Comparison of ENCODE assay signal across 21 cellular contexts in genomic region chr9:128718475-128718874, GRCh38. TPM values are rescaled to one million over a fixed set of nuclear protein-coding genes. Genes with fewer than 3 reads are reported as not detected.
DNase-seq lines count a peak whose midpoint lies in the region; ATAC-seq, FAIRE-seq and TF ChIP-seq lines count a peak whose summit lies in the region.
"Had no signal": no experiment of that assay in that cellular context is flagged by ENCODE, and none has a peak within 500 bp of the region (broad histone marks: within the 10 kb centered on the region; RNA-seq: fewer than 3 reads in every experiment).

No MANE protein-coding gene starts in this region.

- no peak overlapping the region for H2BK120ac ChIP-seq in IMR-90 (ENCODE audit: low read depth, low read length)

- DNase-seq in HepG2 (ENCODE audit: low spot score) (peak; percentile 46), right lobe of liver (no peak), IMR-90 (no peak), kidney (peak; percentile 47), sigmoid colon (no peak), caudate nucleus (lab: John Stamatoyannopoulos, UW) (no peak)
- DNase-seq: ACHN; BE2C; C1 segment of cervical spinal cord; CD4-positive, alpha-beta T cell; DMS153; DMS79; GDM1; GOT3; H9; KG1 had no signal

- in situ Hi-C loops in HepG2 (cut with HindIII; ENCODE audit: extremely low pct_ligation_motif_present, low pct_unique_long_range_greater_than_20kb), result no loop called here
- in situ Hi-C loops in IMR-90 (cut with MboI; ENCODE audit: low sequenced_read_pairs), result no loop called here

- no peaks in the 10 kb centered on the region for H3K27me3 ChIP-seq in HepG2 (ENCODE audit: control insufficient read depth in 1 of 2, insufficient read depth in 2 of 2, low read length in 2 of 2)
- no peaks in the 10 kb centered on the region for H3K27me3 ChIP-seq in right lobe of liver
- H3K27me3 ChIP-seq in IMR-90 (ENCODE audit: control insufficient read depth, insufficient read depth, low read length), result no peaks in the 10 kb centered on the region
- H3K27me3 ChIP-seq in sigmoid colon, result no peaks in the 10 kb centered on the region
- H3K27me3 ChIP-seq: BE2C had no signal

- intact Hi-C loops in HepG2 (cut with micrococcal nuclease; ENCODE audit: unreplicated experiment) (no loop called here), right lobe of liver (cut with DNase I) (no loop called here), IMR-90 (cut with micrococcal nuclease) (no loop called here), kidney (cut with DNase I) (no loop called here), sigmoid colon (cut with DNase I) (no loop called here)

- TF ChIP-seq EP300 in HepG2 (IDR thresholded peaks at IDR 0.05; ENCODE audit: low read depth in 2 of 2, low read length in 2 of 2), result no peak
- TF ChIP-seq EP300 in HepG2 (CRISPR knock-in tag; IDR thresholded peaks at IDR 0.05; ENCODE audit: borderline replicate concordance), result no peak
- no peak for TF ChIP-seq EP300 in sigmoid colon (IDR thresholded peaks at IDR 0.05)

- H3K18ac ChIP-seq in IMR-90 (ENCODE audit: low read depth, low read length), result no peak overlapping the region

- H3K9me1 ChIP-seq in IMR-90 (ENCODE audit: insufficient read depth, low read length), result 0 out of 2 replicates have a peak, but pooled peaks cover 3% of the 10 kb centered on the region

- H3K14ac ChIP-seq in IMR-90 (replicated peaks; ENCODE audit: low read depth, low read length), result no peak overlapping the region

- dilution Hi-C loops in IMR-90 (cut with HindIII; ENCODE audit: low sequenced_read_pairs, unreplicated experiment), result no loop called here

- WGBS in HepG2 (ENCODE audit: low lambda C conversion rate), result 58% methylated on average over 3 of the region's 5 CpGs
- WGBS in right lobe of liver (ENCODE audit: insufficient coverage, low coverage, low lambda C conversion rate, missing lambda C conversion rate), result 43% methylated on average over 2 of the region's 5 CpGs
- no CpG with 5 or more reads among the region's 5 CpGs for WGBS in IMR-90 (ENCODE audit: extremely low coverage in 2 of 2, insufficient read length in 1 of 2), 2 experiments
- WGBS in sigmoid colon, 2 donors, result 48 to 80% methylated on average over 5 of the region's 5 CpGs

- no peak overlapping the region for H3K4me3 ChIP-seq in HepG2 (replicated peaks in 1 of 3; ENCODE audit: insufficient read depth in 1 of 3, low read depth in 2 of 3, low read length in 3 of 3)
- no peak overlapping the region for H3K4me3 ChIP-seq in right lobe of liver
- no peak overlapping the region for H3K4me3 ChIP-seq in IMR-90 (ENCODE audit: insufficient read depth, low read depth, low read length)
- no peak overlapping the region for H3K4me3 ChIP-seq in kidney (ENCODE audit: low read length in 2 of 2)
- no peak overlapping the region for H3K4me3 ChIP-seq in sigmoid colon

- no TSS peak for BruUV-seq in HepG2 (replicated peaks; lab: Mats Ljungman, UMichigan)
- no TSS peak for BruUV-seq in IMR-90 (replicated peaks; lab: Mats Ljungman, UMichigan)

- no peak overlapping the region for H2AK5ac ChIP-seq in IMR-90 (ENCODE audit: low read depth, low read length)

- no peak overlapping the region for H2BK5ac ChIP-seq in IMR-90 (ENCODE audit: low read depth, low read length, poor library complexity, severe bottlenecking)

- H3K27ac ChIP-seq in HepG2 (ENCODE audit: extremely low read length, insufficient read depth, low read length) (no peak overlapping the region), right lobe of liver (no peak overlapping the region), IMR-90 (ENCODE audit: insufficient read depth, low read length) (no peak overlapping the region), kidney (ENCODE audit: low read depth in 2 of 2, low read length in 2 of 2) (no peak overlapping the region), sigmoid colon (no peak overlapping the region), caudate nucleus (ENCODE audit: low read depth, low read length) (no peak overlapping the region)
- H3K27ac ChIP-seq: HL-60 had no signal

- H2AK9ac ChIP-seq in IMR-90 (replicated peaks; ENCODE audit: low read depth, low read length, poor library complexity), result peak overlapping the region; percentile 55

- peaks cover 20% of the 10 kb centered on the region for H3K4me1 ChIP-seq in HepG2 (ENCODE audit: insufficient read depth, low read length)
- H3K4me1 ChIP-seq in right lobe of liver, result no peaks in the 10 kb centered on the region
- peaks cover 2% of the 10 kb centered on the region; the same call in 1 of the 2 replicates for H3K4me1 ChIP-seq in IMR-90 (ENCODE audit: control insufficient read depth, insufficient read depth, low read length)
- H3K4me1 ChIP-seq in kidney (ENCODE audit: control insufficient read depth in 1 of 2, insufficient read depth in 1 of 2, low read depth in 1 of 2, low read length in 2 of 2), result peaks cover 0 to 4% of the 10 kb centered on the region in 2 donors
- H3K4me1 ChIP-seq in sigmoid colon, result peaks cover 0 to 6% (median 2%) of the 10 kb centered on the region in 4 donors
- H3K4me1 ChIP-seq: BE2C had no signal

- H3K79me2 ChIP-seq in HepG2 (ENCODE audit: insufficient read depth, low read length), result peaks cover 2% of the 10 kb centered on the region

- H3K23ac ChIP-seq in IMR-90 (ENCODE audit: low read depth, low read length), result no peak overlapping the region

- H3K4me2 ChIP-seq in HepG2 (ENCODE audit: low read depth, low read length), result no peak overlapping the region
- H3K4me2 ChIP-seq in IMR-90 (ENCODE audit: low read depth, low read length), result no peak overlapping the region

- no peak overlapping the region for H4K91ac ChIP-seq in IMR-90 (ENCODE audit: insufficient read depth, low read depth, low read length)

- TF ChIP-seq CTCF in HepG2 (CRISPR knock-in tag; IDR thresholded peaks at IDR 0.05) (no peak), right lobe of liver (IDR thresholded peaks at IDR 0.05) (no peak), IMR-90 (conservative IDR thresholded peaks at IDR 0.05; ENCODE audit: low read depth, low read length) (no peak), kidney (IDR thresholded peaks at IDR 0.05; ENCODE audit: borderline replicate concordance, extremely low read depth, insufficient read depth) (no peak), sigmoid colon (IDR thresholded peaks at IDR 0.05) (no peak)

- no peak overlapping the region for H3K56ac ChIP-seq in IMR-90 (ENCODE audit: extremely low read depth, insufficient read depth, low read length)

- no peak overlapping the region for H2BK20ac ChIP-seq in IMR-90 (ENCODE audit: low read depth, low read length)

- no peak overlapping the region for H4K5ac ChIP-seq in IMR-90 (ENCODE audit: low read depth, low read length)

- TF ChIP-seq POLR2A in HepG2 (IDR thresholded peaks at IDR 0.05; ENCODE audit: insufficient read depth in 1 of 2, low read depth in 2 of 2, low read length in 2 of 2), result no peak
- no peak for TF ChIP-seq POLR2A in right lobe of liver (IDR thresholded peaks at IDR 0.05)
- TF ChIP-seq POLR2A in IMR-90 (IDR thresholded peaks at IDR 0.05; ENCODE audit: low read depth, low read length), result no peak
- no peak for TF ChIP-seq POLR2A in sigmoid colon (IDR thresholded peaks at IDR 0.05)

- H2AFZ ChIP-seq in HepG2 (ENCODE audit: low read length) (no peak overlapping the region), IMR-90 (replicated peaks; ENCODE audit: low read length, poor library complexity) (no peak overlapping the region)

- peak; percentile 38 for ATAC-seq in HepG2
- no peak for ATAC-seq in right lobe of liver
- ATAC-seq in IMR-90 (ENCODE audit: low read depth), result no peak
- ATAC-seq in GM21447 (IDR thresholded peaks at IDR 0.05; ENCODE audit: unreplicated experiment), result no peak

- no peak overlapping the region for H2BK15ac ChIP-seq in IMR-90 (ENCODE audit: low read depth, low read length)

- FAIRE-seq in HepG2 (lab: Jason Lieb, UNC) (no peak), kidney (lab: Jason Lieb, UNC) (no peak)
- FAIRE-seq: A204.1, GM12892, GM18507 had no signal

- peaks cover under 1 to 5% of the 10 kb centered on the region in 2 experiments; a peak in 2 of 4 replicates for H3K79me1 ChIP-seq in IMR-90 (ENCODE audit: low read depth in 1 of 2, low read length in 2 of 2)

- no peaks in the 10 kb centered on the region for H4K20me1 ChIP-seq in HepG2 (ENCODE audit: insufficient read depth, low read length)
- H4K20me1 ChIP-seq in IMR-90 (ENCODE audit: insufficient read depth, low read length), result no peaks in the 10 kb centered on the region

- no peak overlapping the region for H4K8ac ChIP-seq in IMR-90 (ENCODE audit: low read depth in 2 of 2, low read length in 2 of 2)

- no peak overlapping the region for H3K9ac ChIP-seq in HepG2 (ENCODE audit: insufficient read depth, low read depth, low read length)
- H3K9ac ChIP-seq in IMR-90 (ENCODE audit: low read depth, low read length), result no peak overlapping the region
- H3K9ac ChIP-seq in kidney (ENCODE audit: low read length in 2 of 2), result no peak overlapping the region

- no peak overlapping the region for H3K4ac ChIP-seq in IMR-90 (ENCODE audit: low read depth, low read length)

- POLR2A ChIA-PET in HepG2 (lab: Yijun Ruan, JAX) (interaction anchor here (0.6 kb wide), 1 partner anchor 23 kb away, joined by 3 read pairs; no protein-coding TSS in a partner anchor), IMR-90 (lab: Charles Lee; ENCODE audit: unreplicated experiment) (no interaction called here)

- TF ChIP-seq RAD21 in HepG2 (CRISPR knock-in tag; IDR thresholded peaks at IDR 0.05), result no peak
- no peak for TF ChIP-seq RAD21 in IMR-90 (IDR thresholded peaks at IDR 0.05; ENCODE audit: low read length)

- CTCF ChIA-PET in HepG2 (lab: Yijun Ruan, JAX; ENCODE audit: low intra/inter-chr PET ratio, low total read pairs), result no interaction called here
- CTCF ChIA-PET in IMR-90 (lab: Yijun Ruan, JAX), result no interaction called here

- H3K36me3 ChIP-seq in HepG2 (replicated peaks in 1 of 2; ENCODE audit: control insufficient read depth in 1 of 2, insufficient read depth in 2 of 2, low read length in 2 of 2), result peaks cover 4 to 19% of the 10 kb centered on the region in 2 experiments; a peak in 3 of 5 replicates
- no peaks in the 10 kb centered on the region for H3K36me3 ChIP-seq in right lobe of liver
- peaks cover 3% of the 10 kb centered on the region for H3K36me3 ChIP-seq in IMR-90 (ENCODE audit: control insufficient read depth, insufficient read depth, low read length)
- H3K36me3 ChIP-seq in kidney (ENCODE audit: control insufficient read depth in 1 of 2, insufficient read depth in 2 of 2, low read length in 2 of 2), result no peaks in the 10 kb centered on the region
- H3K36me3 ChIP-seq in sigmoid colon, result no peaks in the 10 kb centered on the region
- H3K36me3 ChIP-seq: BE2C had no signal

- no peaks in the 10 kb centered on the region for H3K9me3 ChIP-seq in HepG2 (ENCODE audit: low read length)
- H3K9me3 ChIP-seq in right lobe of liver, result no peaks in the 10 kb centered on the region
- H3K9me3 ChIP-seq in IMR-90 (ENCODE audit: control insufficient read depth, insufficient read depth, low read length), result no peaks in the 10 kb centered on the region
- no peaks in the 10 kb centered on the region for H3K9me3 ChIP-seq in kidney (ENCODE audit: control insufficient read depth in 1 of 2, low read length in 2 of 2)
- H3K9me3 ChIP-seq in sigmoid colon, result no peaks in the 10 kb centered on the region
- H3K9me3 ChIP-seq: BE2C had no signal

RNA-seq across cellular contexts. Expression of gene ZDHHC12, which starts 5.5 kb away (rescaled TPM):
- total RNA-seq in HepG2 (2016; rRNA removed; fragmentation: Illumina TruSeq; extraction: Trizol) (18.3 and 28.0 TPM in 2 replicates), right lobe of liver (10 to 100 TPM; 14.1 to 46.1 (median 22.7) TPM), IMR-90 (2012; rRNA removed) (13.9 and 16.7 TPM in 2 replicates), kidney (39.9 TPM), sigmoid colon (10 to 100 TPM; 13.3 to 46.2 (median 15.3) TPM)
- 51.5 and 53.9 TPM in 2 replicates for total RNA-seq in HepG2 (2016; cell fraction: cytosol; rRNA removed; fragmentation: Illumina TruSeq; extraction: Trizol; ENCODE audit: low read depth)
- total RNA-seq in HepG2 (2016; cell fraction: insoluble cytoplasmic fraction; rRNA removed; fragmentation: Illumina TruSeq; extraction: Trizol), result 16.7 and 27.4 TPM in 2 replicates
- 51.9 and 59.6 TPM in 2 replicates for total RNA-seq in HepG2 (2016; cell fraction: membrane; rRNA removed; fragmentation: Illumina TruSeq; extraction: Trizol)
- 16.4 and 20.2 TPM in 2 replicates for total RNA-seq in HepG2 (2016; cell fraction: nucleus; rRNA removed; fragmentation: Illumina TruSeq; extraction: Trizol)
- polyA plus RNA-seq in HepG2 (2011; rRNA removed) (25.4 and 29.8 TPM in 2 replicates), IMR-90 (2012; rRNA removed) (60.7 and 75.1 TPM in 2 replicates), kidney (ENCODE audit: insufficient read depth, low read depth, low replicate concordance) (54.7 TPM), sigmoid colon (100 to 1,000 TPM in 1 of 3 donors, 10 to 100 TPM in 2; 72.6 to 123 (median 73.9) TPM)
- 15.9 and 40.6 TPM in 2 replicates for polyA plus RNA-seq in HepG2 (2011; cell fraction: cytosol; rRNA removed)
- polyA plus RNA-seq in HepG2 (2011; cell fraction: nucleus; rRNA removed), result 29.4 and 31.6 TPM in 2 replicates
- polyA plus RNA-seq in HepG2 (2012), result 11.6 and 12.2 TPM in 2 replicates
- polyA plus RNA-seq in HepG2 (2016; cell fraction: cytosol; fragmentation: Illumina TruSeq; extraction: Trizol; ENCODE audit: low read depth), result 84.8 and 87.3 TPM in 2 replicates
- polyA plus RNA-seq in HepG2 (2016; cell fraction: insoluble cytoplasmic fraction; fragmentation: Illumina TruSeq; extraction: Trizol; ENCODE audit: low read depth), result 22.5 and 29.9 TPM in 2 replicates
- 72.3 and 73.2 TPM in 2 replicates for polyA plus RNA-seq in HepG2 (2016; cell fraction: membrane; fragmentation: Illumina TruSeq; extraction: Trizol; ENCODE audit: low read depth)
- 36.7 and 39.0 TPM in 2 replicates for polyA plus RNA-seq in HepG2 (2016; cell fraction: nucleus; fragmentation: Illumina TruSeq; extraction: Trizol; ENCODE audit: insufficient read depth, low read depth)
- polyA minus RNA-seq in HepG2 (2011; rRNA and poly(A)+ RNA removed; ENCODE audit: low replicate concordance), result 29.6 and 45.3 TPM in 2 replicates
- polyA minus RNA-seq in HepG2 (2011; cell fraction: cytosol; rRNA and poly(A)+ RNA removed), result 11.2 and 11.3 TPM in 2 replicates
- polyA minus RNA-seq in HepG2 (2011; cell fraction: nucleus; rRNA and poly(A)+ RNA removed), result 6.6 and 8.6 TPM in 2 replicates
- polyA plus RNA-seq in IMR-90 (2012; cell fraction: cytosol; rRNA removed), result 76.2 and 119 TPM in 2 replicates
- polyA plus RNA-seq in IMR-90 (2012; cell fraction: nucleus; rRNA removed; ENCODE audit: low replicate concordance), result 11.3 and 58.5 TPM in 2 replicates

RNA-seq across cellular contexts. Expression of gene PKN3, which starts 16.2 kb away (rescaled TPM):
- total RNA-seq in HepG2 (2016; rRNA removed; fragmentation: Illumina TruSeq; extraction: Trizol), result 8.3 and 13.2 TPM in 2 replicates
- total RNA-seq in HepG2 (2016; cell fraction: cytosol; rRNA removed; fragmentation: Illumina TruSeq; extraction: Trizol; ENCODE audit: low read depth), result 3.5 and 3.9 TPM in 2 replicates
- 7.5 and 13.4 TPM in 2 replicates for total RNA-seq in HepG2 (2016; cell fraction: insoluble cytoplasmic fraction; rRNA removed; fragmentation: Illumina TruSeq; extraction: Trizol)
- total RNA-seq in HepG2 (2016; cell fraction: membrane; rRNA removed; fragmentation: Illumina TruSeq; extraction: Trizol), result 7.9 and 8.7 TPM in 2 replicates
- total RNA-seq in HepG2 (2016; cell fraction: nucleus; rRNA removed; fragmentation: Illumina TruSeq; extraction: Trizol), result 9.4 and 10.2 TPM in 2 replicates
- polyA plus RNA-seq in HepG2 (2011; rRNA removed), result 9.2 and 10.5 TPM in 2 replicates
- 7.2 and 10.2 TPM in 2 replicates for polyA plus RNA-seq in HepG2 (2011; cell fraction: cytosol; rRNA removed)
- 27.1 and 49.1 TPM in 2 replicates for polyA plus RNA-seq in HepG2 (2011; cell fraction: nucleus; rRNA removed)
- 5.4 and 6.9 TPM in 2 replicates for polyA plus RNA-seq in HepG2 (2012)
- 3.8 and 4.1 TPM in 2 replicates for polyA plus RNA-seq in HepG2 (2016; cell fraction: cytosol; fragmentation: Illumina TruSeq; extraction: Trizol; ENCODE audit: low read depth)
- polyA plus RNA-seq in HepG2 (2016; cell fraction: insoluble cytoplasmic fraction; fragmentation: Illumina TruSeq; extraction: Trizol; ENCODE audit: low read depth), result 13.4 and 15.9 TPM in 2 replicates
- polyA plus RNA-seq in HepG2 (2016; cell fraction: membrane; fragmentation: Illumina TruSeq; extraction: Trizol; ENCODE audit: low read depth), result 6.4 and 7.7 TPM in 2 replicates
- 38.0 and 40.4 TPM in 2 replicates for polyA plus RNA-seq in HepG2 (2016; cell fraction: nucleus; fragmentation: Illumina TruSeq; extraction: Trizol; ENCODE audit: insufficient read depth, low read depth)
- 23.6 and 48.2 TPM in 2 replicates for polyA minus RNA-seq in HepG2 (2011; rRNA and poly(A)+ RNA removed; ENCODE audit: low replicate concordance)
- polyA minus RNA-seq in HepG2 (2011; cell fraction: cytosol; rRNA and poly(A)+ RNA removed), result 6.9 and 13.8 TPM in 2 replicates
- polyA minus RNA-seq in HepG2 (2011; cell fraction: nucleus; rRNA and poly(A)+ RNA removed), result 4.0 and 6.2 TPM in 2 replicates
- 1 to 10 TPM in 5 of 6 experiments, under 1 TPM in 1; 0.81 to 4.9 (median 2.4) TPM for total RNA-seq in right lobe of liver
- 1.6 and 1.7 TPM in 2 replicates for total RNA-seq in IMR-90 (2012; rRNA removed)
- polyA plus RNA-seq in IMR-90 (2012; rRNA removed), result 3.8 and 5.7 TPM in 2 replicates
- 3.5 and 3.6 TPM in 2 replicates for polyA plus RNA-seq in IMR-90 (2012; cell fraction: cytosol; rRNA removed)
- 18.8 and 32.4 TPM in 2 replicates for polyA plus RNA-seq in IMR-90 (2012; cell fraction: nucleus; rRNA removed; ENCODE audit: low replicate concordance)
- 14.7 TPM for total RNA-seq in kidney
- 3.9 TPM for polyA plus RNA-seq in kidney (ENCODE audit: insufficient read depth, low read depth, low replicate concordance)
- 1 to 10 TPM; 1.6 to 5.5 (median 3.1) TPM for total RNA-seq in sigmoid colon
- polyA plus RNA-seq in sigmoid colon, result 1 to 10 TPM; 1.6 to 7.2 (median 1.8) TPM

RNA-seq across cellular contexts. Expression of gene SET, which starts 29.5 kb away (rescaled TPM):
- total RNA-seq in HepG2 (2016; rRNA removed; fragmentation: Illumina TruSeq; extraction: Trizol) (611 and 724 TPM in 2 replicates), right lobe of liver (100 to 1,000 TPM in 2 of 6 experiments, 10 to 100 TPM in 4; 57.4 to 110 (median 82.6) TPM), IMR-90 (2012; rRNA removed) (182 and 587 TPM in 2 replicates), kidney (247 TPM), sigmoid colon (100 to 1,000 TPM; 182 to 195 (median 187) TPM)
- total RNA-seq in HepG2 (2016; cell fraction: cytosol; rRNA removed; fragmentation: Illumina TruSeq; extraction: Trizol; ENCODE audit: low read depth), result 134 and 142 TPM in 2 replicates
- total RNA-seq in HepG2 (2016; cell fraction: insoluble cytoplasmic fraction; rRNA removed; fragmentation: Illumina TruSeq; extraction: Trizol), result 623 and 704 TPM in 2 replicates
- total RNA-seq in HepG2 (2016; cell fraction: membrane; rRNA removed; fragmentation: Illumina TruSeq; extraction: Trizol), result 360 and 385 TPM in 2 replicates
- 226 and 251 TPM in 2 replicates for total RNA-seq in HepG2 (2016; cell fraction: nucleus; rRNA removed; fragmentation: Illumina TruSeq; extraction: Trizol)
- polyA plus RNA-seq in HepG2 (2011; rRNA removed) (72.8 and 94.2 TPM in 2 replicates), IMR-90 (2012; rRNA removed) (80.2 and 104 TPM in 2 replicates), kidney (ENCODE audit: insufficient read depth, low read depth, low replicate concordance) (127 TPM), sigmoid colon (100 to 1,000 TPM in 2 of 3 donors, 10 to 100 TPM in 1; 77.2 to 172 (median 114) TPM)
- polyA plus RNA-seq in HepG2 (2011; cell fraction: cytosol; rRNA removed), result 44.1 and 56.3 TPM in 2 replicates
- polyA plus RNA-seq in HepG2 (2011; cell fraction: nucleus; rRNA removed), result 48.5 and 49.6 TPM in 2 replicates
- 275 and 331 TPM in 2 replicates for polyA plus RNA-seq in HepG2 (2012)
- 120 and 147 TPM in 2 replicates for polyA plus RNA-seq in HepG2 (2016; cell fraction: cytosol; fragmentation: Illumina TruSeq; extraction: Trizol; ENCODE audit: low read depth)
- 668 and 723 TPM in 2 replicates for polyA plus RNA-seq in HepG2 (2016; cell fraction: insoluble cytoplasmic fraction; fragmentation: Illumina TruSeq; extraction: Trizol; ENCODE audit: low read depth)
- 247 and 252 TPM in 2 replicates for polyA plus RNA-seq in HepG2 (2016; cell fraction: membrane; fragmentation: Illumina TruSeq; extraction: Trizol; ENCODE audit: low read depth)
- polyA plus RNA-seq in HepG2 (2016; cell fraction: nucleus; fragmentation: Illumina TruSeq; extraction: Trizol; ENCODE audit: insufficient read depth, low read depth), result 360 TPM in 2 replicates
- 44.1 and 254 TPM in 2 replicates for polyA minus RNA-seq in HepG2 (2011; rRNA and poly(A)+ RNA removed; ENCODE audit: low replicate concordance)
- polyA minus RNA-seq in HepG2 (2011; cell fraction: cytosol; rRNA and poly(A)+ RNA removed), result 141 and 156 TPM in 2 replicates
- polyA minus RNA-seq in HepG2 (2011; cell fraction: nucleus; rRNA and poly(A)+ RNA removed), result 82.4 and 87.9 TPM in 2 replicates
- 13.7 and 17.9 TPM in 2 replicates for polyA plus RNA-seq in IMR-90 (2012; cell fraction: cytosol; rRNA removed)
- polyA plus RNA-seq in IMR-90 (2012; cell fraction: nucleus; rRNA removed; ENCODE audit: low replicate concordance), result 21.2 and 52.6 TPM in 2 replicates

RNA-seq across cellular contexts. Expression of gene ZER1, which starts 53.3 kb away (rescaled TPM):
- total RNA-seq in HepG2 (2016; rRNA removed; fragmentation: Illumina TruSeq; extraction: Trizol), result 7.7 and 9.1 TPM in 2 replicates
- total RNA-seq in HepG2 (2016; cell fraction: cytosol; rRNA removed; fragmentation: Illumina TruSeq; extraction: Trizol; ENCODE audit: low read depth), result 3.8 TPM in 2 replicates
- 7.2 and 8.2 TPM in 2 replicates for total RNA-seq in HepG2 (2016; cell fraction: insoluble cytoplasmic fraction; rRNA removed; fragmentation: Illumina TruSeq; extraction: Trizol)
- 8.5 and 8.7 TPM in 2 replicates for total RNA-seq in HepG2 (2016; cell fraction: membrane; rRNA removed; fragmentation: Illumina TruSeq; extraction: Trizol)
- 5.5 and 5.8 TPM in 2 replicates for total RNA-seq in HepG2 (2016; cell fraction: nucleus; rRNA removed; fragmentation: Illumina TruSeq; extraction: Trizol)
- polyA plus RNA-seq in HepG2 (2011; rRNA removed), result 40.0 and 43.9 TPM in 2 replicates
- 20.7 and 30.4 TPM in 2 replicates for polyA plus RNA-seq in HepG2 (2011; cell fraction: cytosol; rRNA removed)
- polyA plus RNA-seq in HepG2 (2011; cell fraction: nucleus; rRNA removed), result 40.7 and 47.4 TPM in 2 replicates
- 12.9 and 16.4 TPM in 2 replicates for polyA plus RNA-seq in HepG2 (2012)
- polyA plus RNA-seq in HepG2 (2016; cell fraction: cytosol; fragmentation: Illumina TruSeq; extraction: Trizol; ENCODE audit: low read depth), result 2.2 and 3.0 TPM in 2 replicates
- 7.0 and 8.8 TPM in 2 replicates for polyA plus RNA-seq in HepG2 (2016; cell fraction: insoluble cytoplasmic fraction; fragmentation: Illumina TruSeq; extraction: Trizol; ENCODE audit: low read depth)
- polyA plus RNA-seq in HepG2 (2016; cell fraction: membrane; fragmentation: Illumina TruSeq; extraction: Trizol; ENCODE audit: low read depth), result 5.5 and 6.2 TPM in 2 replicates
- 7.5 and 8.6 TPM in 2 replicates for polyA plus RNA-seq in HepG2 (2016; cell fraction: nucleus; fragmentation: Illumina TruSeq; extraction: Trizol; ENCODE audit: insufficient read depth, low read depth)
- 73.9 and 109 TPM in 2 replicates for polyA minus RNA-seq in HepG2 (2011; rRNA and poly(A)+ RNA removed; ENCODE audit: low replicate concordance)
- polyA minus RNA-seq in HepG2 (2011; cell fraction: cytosol; rRNA and poly(A)+ RNA removed), result 18.8 and 24.2 TPM in 2 replicates
- polyA minus RNA-seq in HepG2 (2011; cell fraction: nucleus; rRNA and poly(A)+ RNA removed), result 12.8 and 14.9 TPM in 2 replicates
- total RNA-seq in right lobe of liver, result 10 to 100 TPM; 13.4 to 21.8 (median 16.0) TPM
- 7.5 and 7.7 TPM in 2 replicates for total RNA-seq in IMR-90 (2012; rRNA removed)
- polyA plus RNA-seq in IMR-90 (2012; rRNA removed), result 34.9 and 45.1 TPM in 2 replicates
- polyA plus RNA-seq in IMR-90 (2012; cell fraction: cytosol; rRNA removed), result 27.8 and 35.2 TPM in 2 replicates
- polyA plus RNA-seq in IMR-90 (2012; cell fraction: nucleus; rRNA removed; ENCODE audit: low replicate concordance), result 22.0 and 42.1 TPM in 2 replicates
- total RNA-seq in kidney, result 43.2 TPM
- 31.1 TPM for polyA plus RNA-seq in kidney (ENCODE audit: insufficient read depth, low read depth, low replicate concordance)
- 10 to 100 TPM; 41.6 to 65.4 (median 51.9) TPM for total RNA-seq in sigmoid colon
- 10 to 100 TPM; 30.0 to 37.9 (median 34.8) TPM for polyA plus RNA-seq in sigmoid colon

Comparison
In these comparisons a context has a peak if more than half of its experiments do, and no peak if none do; other contexts are left out.
1. DNase-seq: peak in HepG2 (single experiment) and kidney (single experiment); none in right lobe of liver (0 of 3), IMR-90 (single experiment), sigmoid colon (single experiment) and caudate nucleus (0 of 61).